9 cellular contexts compared by ENCODE assay signal in genomic region chr21:32391755-32392154, GRCh38. TPM values are rescaled to one million over a fixed set of nuclear protein-coding genes. Genes with fewer than 3 reads are reported as not detected.
DNase-seq lines count a peak whose midpoint lies in the region; ATAC-seq and TF ChIP-seq lines count a peak whose summit lies in the region.
"Had no signal": no experiment of that assay in that cellular context is flagged by ENCODE, and none has a peak within 500 bp of the region (broad histone marks: within the 10 kb centered on the region; RNA-seq: fewer than 3 reads in every experiment).

No MANE protein-coding gene starts in this region.

- H3K4me3 ChIP-seq in iPS-20b (ENCODE audit: low read length): peak overlapping the region; percentile 99
- peak overlapping the region in 2 of 4 donors; percentile 97 for H3K4me3 ChIP-seq in tibial nerve

- peaks cover 6% of the 10 kb centered on the region for H3K27me3 Mint-ChIP-seq in activated CD4-positive, alpha-beta T cell treated with anti-CD3 and anti-CD28 coated beads, Interleukin-2, amount 10 ng/mL, durations not matched to agents 24 days and 14 days
- peaks cover 4% of the 10 kb centered on the region for H3K27me3 Mint-ChIP-seq in activated T-helper 2 cell treated with anti-CD3 and anti-CD28 coated beads, Interferon-gamma antibody, Interleukin-2, Interleukin-4, amounts not matched to agents 10 μg/mL and 5 μg/mL and 100 μg/mL, durations not matched to agents 14 hours and 24 hours and 36 hours (ENCODE audit: low read depth)
- H3K27me3 Mint-ChIP-seq in stimulated activated naive B cell treated with anti-CD40 and anti-IgM and Interleukin-4, amounts not matched to agents 10 μg/mL and 1 μg/mL and 100 μg/mL, for 72 hours: peaks cover 0 to 5% of the 10 kb centered on the region in 2 donors

- H3K4me3 Mint-ChIP-seq in activated CD4-positive, alpha-beta T cell treated with anti-CD3 and anti-CD28 coated beads, Interleukin-2, amount 10 ng/mL, durations not matched to agents 24 days and 14 days: peak overlapping the region; percentile 93
- H3K4me3 Mint-ChIP-seq in activated T-helper 2 cell treated with anti-CD3 and anti-CD28 coated beads, Interferon-gamma antibody, Interleukin-2, Interleukin-4, amounts not matched to agents 10 μg/mL and 5 μg/mL and 100 μg/mL, durations not matched to agents 14 hours and 24 hours and 36 hours (ENCODE audit: low read depth): peak overlapping the region; percentile 87
- peak overlapping the region; percentile 90 to 94 for H3K4me3 Mint-ChIP-seq in stimulated activated naive B cell treated with anti-CD40 and anti-IgM and Interleukin-4, amounts not matched to agents 10 μg/mL and 1 μg/mL and 100 μg/mL, for 72 hours

- DNase-seq in activated CD4-positive, alpha-beta T cell treated with anti-CD3 and anti-CD28 coated beads, Interleukin-2, amount 10 ng/mL, durations not matched to agents 24 days and 14 days: no peak
- no peak for DNase-seq in activated CD4-positive, alpha-beta T cell treated with anti-CD3 and anti-CD28 coated beads for 48 hours
- no peak for DNase-seq in activated T-helper 2 cell treated with anti-CD3 and anti-CD28 coated beads, Interferon-gamma antibody, Interleukin-2, Interleukin-4, amounts not matched to agents 10 μg/mL and 5 μg/mL and 100 μg/mL, durations not matched to agents 14 hours and 24 hours and 36 hours (ENCODE audit: low spot score)
- no peak for DNase-seq in stimulated activated naive B cell treated with anti-CD40 and anti-IgM and Interleukin-4, amounts not matched to agents 10 μg/mL and 1 μg/mL and 100 μg/mL, for 72 hours
- DNase-seq in tibial nerve (ENCODE audit: low spot score in 2 of 2) (no peak), 8988T (no peak)
- DNase-seq: NCI-H2227 treated with DMSO at 0.1 percent for 48 hours had no signal

- peaks cover 36% of the 10 kb centered on the region for H3K4me1 Mint-ChIP-seq in activated CD4-positive, alpha-beta T cell treated with anti-CD3 and anti-CD28 coated beads, Interleukin-2, amount 10 ng/mL, durations not matched to agents 24 days and 14 days
- H3K4me1 Mint-ChIP-seq in activated T-helper 2 cell treated with anti-CD3 and anti-CD28 coated beads, Interferon-gamma antibody, Interleukin-2, Interleukin-4, amounts not matched to agents 10 μg/mL and 5 μg/mL and 100 μg/mL, durations not matched to agents 14 hours and 24 hours and 36 hours (ENCODE audit: low read depth): peaks cover 46% of the 10 kb centered on the region
- H3K4me1 Mint-ChIP-seq in stimulated activated naive B cell treated with anti-CD40 and anti-IgM and Interleukin-4, amounts not matched to agents 10 μg/mL and 1 μg/mL and 100 μg/mL, for 72 hours: peaks cover 32 to 58% of the 10 kb centered on the region in 2 donors

- H3K36me3 ChIP-seq in iPS-20b (ENCODE audit: insufficient read depth, low read depth, low read length) (peaks cover 24% of the 10 kb centered on the region), tibial nerve (no peaks in the 10 kb centered on the region)

- ATAC-seq in stimulated activated naive B cell treated with anti-CD40 and anti-IgM and Interleukin-4, amounts not matched to agents 10 μg/mL and 1 μg/mL and 100 μg/mL, for 72 hours (replicated peaks): no peak
- ATAC-seq in HG03457 (IDR thresholded peaks at IDR 0.05; ENCODE audit: unreplicated experiment): no peak

- H3K9me3 Mint-ChIP-seq in activated CD4-positive, alpha-beta T cell treated with anti-CD3 and anti-CD28 coated beads, Interleukin-2, amount 10 ng/mL, durations not matched to agents 24 days and 14 days: no peaks in the 10 kb centered on the region
- H3K9me3 Mint-ChIP-seq in activated T-helper 2 cell treated with anti-CD3 and anti-CD28 coated beads, Interferon-gamma antibody, Interleukin-2, Interleukin-4, amounts not matched to agents 10 μg/mL and 5 μg/mL and 100 μg/mL, durations not matched to agents 14 hours and 24 hours and 36 hours: no peaks in the 10 kb centered on the region
- H3K9me3 Mint-ChIP-seq in stimulated activated naive B cell treated with anti-CD40 and anti-IgM and Interleukin-4, amounts not matched to agents 10 μg/mL and 1 μg/mL and 100 μg/mL, for 72 hours: peaks cover 2 to 3% of the 10 kb centered on the region in 2 donors

- peaks cover 6% of the 10 kb centered on the region; the same call in 1 of the 2 replicates for H3K9me3 ChIP-seq in iPS-20b (ENCODE audit: insufficient read depth, low read depth, low read length)
- H3K9me3 ChIP-seq in tibial nerve: no peaks in the 10 kb centered on the region

- H3K4me1 ChIP-seq in iPS-20b (ENCODE audit: insufficient read depth, low read length): peaks cover 3% of the 10 kb centered on the region
- peaks cover 0 to 29% (median 6%) of the 10 kb centered on the region in 4 donors for H3K4me1 ChIP-seq in tibial nerve

- H3K9ac ChIP-seq in iPS-20b (ENCODE audit: low read depth, low read length): peak overlapping the region; percentile 82; the same call in 1 of the 2 replicates

- WGBS in tibial nerve, 2 donors: 66 to 67% methylated on average over 4 of the region's 4 CpGs

- H3K36me3 Mint-ChIP-seq in activated CD4-positive, alpha-beta T cell treated with anti-CD3 and anti-CD28 coated beads, Interleukin-2, amount 10 ng/mL, durations not matched to agents 24 days and 14 days (ENCODE audit: low read depth): peaks cover 27% of the 10 kb centered on the region
- H3K36me3 Mint-ChIP-seq in activated T-helper 2 cell treated with anti-CD3 and anti-CD28 coated beads, Interferon-gamma antibody, Interleukin-2, Interleukin-4, amounts not matched to agents 10 μg/mL and 5 μg/mL and 100 μg/mL, durations not matched to agents 14 hours and 24 hours and 36 hours (ENCODE audit: low read depth): peaks cover 33% of the 10 kb centered on the region
- peaks cover 22 to 36% of the 10 kb centered on the region in 2 donors for H3K36me3 Mint-ChIP-seq in stimulated activated naive B cell treated with anti-CD40 and anti-IgM and Interleukin-4, amounts not matched to agents 10 μg/mL and 1 μg/mL and 100 μg/mL, for 72 hours

- H3K27ac ChIP-seq in iPS-20b (ENCODE audit: low read length) (no peak overlapping the region), tibial nerve (no peak overlapping the region)

- no peak for TF ChIP-seq CTCF in tibial nerve (IDR thresholded peaks at IDR 0.05)

- intact Hi-C loops in activated CD4-positive, alpha-beta T cell treated with anti-CD3 and anti-CD28 coated beads, Interleukin-2, amount 10 ng/mL, durations not matched to agents 24 days and 14 days (cut with micrococcal nuclease): loop anchor here (2.0 kb wide), 3 partner anchors 113 to 335 kb away; partner anchors contain the start of gene MIS18A
- intact Hi-C loops in activated T-helper 2 cell treated with anti-CD3 and anti-CD28 coated beads, Interferon-gamma antibody, Interleukin-2, Interleukin-4, amounts not matched to agents 10 μg/mL and 5 μg/mL and 100 μg/mL, durations not matched to agents 14 hours and 24 hours and 36 hours (cut with micrococcal nuclease): loop anchor here (2.0 to 5.0 kb wide), 4 partner anchors 113 to 659 kb away; partner anchors contain the start of genes CFAP298, MIS18A, SCAF4 and SYNJ1

- TF ChIP-seq POLR2A in tibial nerve (IDR thresholded peaks at IDR 0.05): no peak

- TF ChIP-seq EP300 in tibial nerve (IDR thresholded peaks at IDR 0.05): no peak

- H3K27me3 ChIP-seq in iPS-20b (ENCODE audit: insufficient read depth, low read length) (peaks cover 21% of the 10 kb centered on the region), tibial nerve (no peaks in the 10 kb centered on the region)

- peak overlapping the region; percentile 54 for H3K27ac Mint-ChIP-seq in activated CD4-positive, alpha-beta T cell treated with anti-CD3 and anti-CD28 coated beads, Interleukin-2, amount 10 ng/mL, durations not matched to agents 24 days and 14 days
- peak overlapping the region; percentile 42 for H3K27ac Mint-ChIP-seq in activated T-helper 2 cell treated with anti-CD3 and anti-CD28 coated beads, Interferon-gamma antibody, Interleukin-2, Interleukin-4, amounts not matched to agents 10 μg/mL and 5 μg/mL and 100 μg/mL, durations not matched to agents 14 hours and 24 hours and 36 hours
- no peak overlapping the region for H3K27ac Mint-ChIP-seq in stimulated activated naive B cell treated with anti-CD40 and anti-IgM and Interleukin-4, amounts not matched to agents 10 μg/mL and 1 μg/mL and 100 μg/mL, for 72 hours

RNA-seq across cellular contexts. Expression of gene URB1, which starts 1.1 kb away (rescaled TPM):
- total RNA-seq in activated CD4-positive, alpha-beta T cell treated with anti-CD3 and anti-CD28 coated beads, Interleukin-2, amount 10 ng/mL, durations not matched to agents 24 days and 14 days: 39.2 and 41.7 TPM in 2 replicates
- 32.3 and 33.9 TPM in 2 replicates for total RNA-seq in activated T-helper 2 cell treated with anti-CD3 and anti-CD28 coated beads, Interferon-gamma antibody, Interleukin-2, Interleukin-4, amounts not matched to agents 10 μg/mL and 5 μg/mL and 100 μg/mL, durations not matched to agents 14 hours and 24 hours and 36 hours
- total RNA-seq in tibial nerve: 10 to 100 TPM; 18.6 to 29.4 (median 22.2) TPM

RNA-seq across cellular contexts. Expression of gene EVA1C, which starts 20.8 kb away (rescaled TPM):
- 6.0 and 8.2 TPM in 2 replicates for total RNA-seq in activated CD4-positive, alpha-beta T cell treated with anti-CD3 and anti-CD28 coated beads, Interleukin-2, amount 10 ng/mL, durations not matched to agents 24 days and 14 days
- total RNA-seq in activated T-helper 2 cell treated with anti-CD3 and anti-CD28 coated beads, Interferon-gamma antibody, Interleukin-2, Interleukin-4, amounts not matched to agents 10 μg/mL and 5 μg/mL and 100 μg/mL, durations not matched to agents 14 hours and 24 hours and 36 hours: 8.1 and 8.4 TPM in 2 replicates
- total RNA-seq in tibial nerve: 10 to 100 TPM; 72.6 to 85.9 (median 75.6) TPM
